Comparison of ENCODE assay signal across 27 cellular contexts in genomic region chr1:99936071-99936470, GRCh38.
"Had no signal": no experiment of that assay in that cellular context is flagged by ENCODE, and none has a peak within 500 bp of the region (broad histone marks: within the 10 kb centered on the region; RNA-seq: fewer than 3 reads in every experiment).

No MANE protein-coding gene starts in this region.

- H3K4me1 ChIP-seq: colonic mucosa, esophagus muscularis mucosa, esophagus squamous epithelium, foreskin keratinocyte, gastrocnemius medialis, gastroesophageal sphincter, heart left ventricle, heart right ventricle had no signal

- H3K9me3 ChIP-seq: colonic mucosa, esophagus muscularis mucosa, esophagus squamous epithelium, gastrocnemius medialis, gastroesophageal sphincter, heart left ventricle, heart right ventricle had no signal

- DNase-seq: colonic mucosa; cortex of kidney; dermis blood vessel endothelial cell; dorsolateral prefrontal cortex; effector CD8-positive, alpha-beta T cell; effector memory CD4-positive, alpha-beta T cell; effector memory CD8-positive, alpha-beta T cell; endodermal cell; erythroblast; esophagus squamous epithelium; foreskin fibroblast; foreskin melanocyte; gastrocnemius medialis; glutamatergic neuron; head of caudate nucleus; heart left ventricle; heart right ventricle had no signal

- H3K27me3 ChIP-seq: colonic mucosa, dorsolateral prefrontal cortex, esophagus muscularis mucosa, esophagus squamous epithelium, foreskin keratinocyte, gastrocnemius medialis, heart left ventricle had no signal

- ATAC-seq: effector memory CD8-positive, alpha-beta T cell; esophagus mucosa; gastrocnemius medialis; gastroesophageal sphincter; heart left ventricle; heart right ventricle had no signal

- H3K4me3 ChIP-seq: colonic mucosa, coronary artery, dorsolateral prefrontal cortex, esophagus muscularis mucosa, esophagus squamous epithelium, gastrocnemius medialis, gastroesophageal sphincter, heart left ventricle, heart right ventricle had no signal

- H3K27ac ChIP-seq: colonic mucosa, coronary artery, dorsolateral prefrontal cortex, epithelial cell of prostate, esophagus muscularis mucosa, esophagus squamous epithelium, foreskin keratinocyte, gastrocnemius medialis, gastroesophageal sphincter, heart left ventricle, heart right ventricle had no signal

- FAIRE-seq: colon, endometrium, endothelial cell of umbilical vein, frontal cortex had no signal

- H3K36me3 ChIP-seq: colonic mucosa, esophagus muscularis mucosa, esophagus squamous epithelium, gastrocnemius medialis, gastroesophageal sphincter, heart left ventricle, heart right ventricle had no signal
